Comparison of ENCODE assay signal across 8 cellular contexts in the genomic region with DNA sequence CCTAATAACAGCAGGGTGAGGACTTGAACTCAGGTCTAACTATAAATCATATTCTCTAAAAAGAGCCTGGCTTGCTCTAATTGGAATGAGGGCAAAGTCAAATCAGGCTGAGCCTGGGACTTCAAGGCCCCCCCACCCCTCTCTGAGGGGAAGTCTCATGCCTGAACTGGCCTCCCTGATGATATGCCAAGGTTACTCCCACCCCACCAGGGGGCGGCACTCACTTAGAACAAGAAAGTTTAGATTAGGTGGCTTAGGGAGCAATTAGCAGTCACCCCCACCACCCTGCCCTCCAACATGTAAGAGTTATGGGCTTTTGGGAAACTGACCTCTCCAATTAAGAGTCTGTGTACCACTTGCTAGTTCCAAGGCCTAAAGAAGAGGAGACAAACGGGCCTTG. TPM values are rescaled to one million over a fixed set of nuclear protein-coding genes. Genes with fewer than 3 reads are reported as not detected.
A peak's percentile ranks its signal among the peaks of the same experiment; 100 is the strongest.
DNase-seq lines count a peak whose midpoint lies in the region; ATAC-seq, FAIRE-seq and TF ChIP-seq lines count a peak whose summit lies in the region.

No MANE protein-coding gene starts in this region.

- no peak overlapping the region for H3K4me3 Mint-ChIP-seq in T-helper 2 cell treated with Interferon-gamma antibody and Interleukin-4, amounts not matched to agents 5 μg/mL and 100 μg/mL, for 36 hours
- no peak overlapping the region for H3K4me3 Mint-ChIP-seq in astrocyte (ENCODE audit: unreplicated experiment)

- no peak overlapping the region for H3K9ac ChIP-seq in astrocyte (ENCODE audit: low read length)

- no peaks in the 10 kb centered on the region for H4K20me1 ChIP-seq in astrocyte (ENCODE audit: insufficient read depth, low read length)

- peak; percentile 6 for TF ChIP-seq CTCF in astrocyte (IDR thresholded peaks at IDR 0.05; ENCODE audit: insufficient read depth, low read depth, low read length)

- H3K79me2 ChIP-seq in astrocyte (ENCODE audit: insufficient read depth, low read length): no peaks in the 10 kb centered on the region

- no peaks in the 10 kb centered on the region for H3K36me3 ChIP-seq in astrocyte (ENCODE audit: insufficient read depth, low read length)

- H3K4me3 ChIP-seq in astrocyte (ENCODE audit: insufficient read depth, low read depth, low read length): no peak overlapping the region

- H3K27ac Mint-ChIP-seq in T-helper 2 cell treated with Interferon-gamma antibody and Interleukin-4, amounts not matched to agents 5 μg/mL and 100 μg/mL, for 36 hours: no peak overlapping the region
- H3K27ac Mint-ChIP-seq in astrocyte (ENCODE audit: unreplicated experiment): no peak overlapping the region

- H3K36me3 Mint-ChIP-seq in T-helper 2 cell treated with Interferon-gamma antibody and Interleukin-4, amounts not matched to agents 5 μg/mL and 100 μg/mL, for 36 hours (ENCODE audit: low read depth): no peaks in the 10 kb centered on the region
- no peaks in the 10 kb centered on the region for H3K36me3 Mint-ChIP-seq in astrocyte (ENCODE audit: low read depth, unreplicated experiment)

- no peak overlapping the region for H2AFZ ChIP-seq in astrocyte (ENCODE audit: low read depth, low read length)

- H3K9me3 ChIP-seq in astrocyte (ENCODE audit: insufficient read depth, low read depth, low read length): no peaks in the 10 kb centered on the region

- H3K27me3 Mint-ChIP-seq in T-helper 2 cell treated with Interferon-gamma antibody and Interleukin-4, amounts not matched to agents 5 μg/mL and 100 μg/mL, for 36 hours (ENCODE audit: low read depth): no peaks in the 10 kb centered on the region
- H3K27me3 Mint-ChIP-seq in astrocyte (ENCODE audit: low read depth, unreplicated experiment): peaks cover 3% of the 10 kb centered on the region

- no peak overlapping the region for H3K27ac ChIP-seq in astrocyte (ENCODE audit: low read depth, low read length)

- DNase-seq in ELR (ENCODE audit: low read depth): peak; percentile 55
- peak; percentile 48 for DNase-seq in HT-29 (ENCODE audit: low spot score)
- peak; percentile 56 for DNase-seq in T-helper 2 cell treated with Interferon-gamma antibody and Interleukin-4, amounts not matched to agents 5 μg/mL and 100 μg/mL, for 36 hours (ENCODE audit: low spot score)
- no peak for DNase-seq in astrocyte (ENCODE audit: low read depth)
- DNase-seq in iris pigment epithelial cell (ENCODE audit: low read depth): peak; percentile 39
- DNase-seq in stimulated activated CD4-positive, alpha-beta T cell treated with anti-CD3 and anti-CD28 coated beads, Interleukin-4, amount 100 ng/mL, for 24 hours: peak; percentile 78
- no peak for DNase-seq in NCI-H2196 (lab: John Stamatoyannopoulos, UW; ENCODE audit: unreplicated experiment)

- H3K4me1 Mint-ChIP-seq in T-helper 2 cell treated with Interferon-gamma antibody and Interleukin-4, amounts not matched to agents 5 μg/mL and 100 μg/mL, for 36 hours (ENCODE audit: low read depth): peaks cover 38% of the 10 kb centered on the region
- peaks cover 15% of the 10 kb centered on the region for H3K4me1 Mint-ChIP-seq in astrocyte (ENCODE audit: low read depth, unreplicated experiment)

- H3K4me1 ChIP-seq in astrocyte (ENCODE audit: insufficient read depth, low read length): peaks cover 3% of the 10 kb centered on the region

- H3K4me2 ChIP-seq in astrocyte (ENCODE audit: low read length): no peak overlapping the region

- FAIRE-seq in astrocyte (lab: Jason Lieb, UNC): no peak

- no peaks in the 10 kb centered on the region for H3K27me3 ChIP-seq in astrocyte (ENCODE audit: insufficient read depth, low read length)

- H3K9me3 Mint-ChIP-seq in T-helper 2 cell treated with Interferon-gamma antibody and Interleukin-4, amounts not matched to agents 5 μg/mL and 100 μg/mL, for 36 hours: no peaks in the 10 kb centered on the region
- no peaks in the 10 kb centered on the region for H3K9me3 Mint-ChIP-seq in astrocyte (ENCODE audit: unreplicated experiment)

- ATAC-seq in GM19467 (IDR thresholded peaks at IDR 0.05; ENCODE audit: unreplicated experiment): no peak

RNA-seq across cellular contexts. Expression of a gene that starts 2.7 kb away (rescaled TPM):
- 9.4 and 11.1 TPM in 2 replicates for total RNA-seq in HT-29 (2014; rRNA removed; shearing (Covaris generic))
- 13.7 and 15.0 TPM in 2 replicates for total RNA-seq in astrocyte

RNA-seq across cellular contexts. Expression of a gene that starts 8.2 kb away (rescaled TPM):
- not detected in 2 replicates for total RNA-seq in HT-29 (2014; rRNA removed; shearing (Covaris generic))
- not detected in 2 replicates for total RNA-seq in astrocyte

RNA-seq across cellular contexts. Expression of a gene that starts 13.1 kb away (rescaled TPM):
- total RNA-seq in HT-29 (2014; rRNA removed; shearing (Covaris generic)): 0.08 TPM in 1 of 2 replicates, not detected in the other
- 0.59 TPM in 1 of 2 replicates, not detected in the other for total RNA-seq in astrocyte

RNA-seq across cellular contexts. Expression of a gene that starts 20.1 kb away (rescaled TPM):
- 21.4 and 36.2 TPM in 2 replicates for total RNA-seq in HT-29 (2014; rRNA removed; shearing (Covaris generic))
- total RNA-seq in astrocyte: 33.8 and 34.3 TPM in 2 replicates

RNA-seq across cellular contexts. Expression of a gene that starts 30.2 kb away (rescaled TPM):
- total RNA-seq in HT-29 (2014; rRNA removed; shearing (Covaris generic)): 52.1 and 59.7 TPM in 2 replicates
- 70.8 and 76.6 TPM in 2 replicates for total RNA-seq in astrocyte

Comparison
In these comparisons a context has a peak if more than half of its experiments do, and no peak if none do; other contexts are left out.
1. DNase-seq: peak in ELR (single experiment), HT-29 (single experiment), T-helper 2 cell treated with Interferon-gamma antibody and Interleukin-4, amounts not matched to agents 5 μg/mL and 100 μg/mL, for 36 hours (single experiment), iris pigment epithelial cell (single experiment) and stimulated activated CD4-positive, alpha-beta T cell treated with anti-CD3 and anti-CD28 coated beads, Interleukin-4, amount 100 ng/mL, for 24 hours (single experiment); none in astrocyte (single experiment) and NCI-H2196 (single experiment).